14 cellular contexts compared by ENCODE assay signal in genomic region chr11:120645639-120646038, GRCh38.
DNase-seq lines count a peak whose midpoint lies in the region; TF ChIP-seq lines count a peak whose summit lies in the region.
"Had no signal": no experiment of that assay in that cellular context is flagged by ENCODE, and none has a peak within 500 bp of the region (broad histone marks: within the 10 kb centered on the region; RNA-seq: fewer than 3 reads in every experiment).

No MANE protein-coding gene starts in this region.

- H3K9me3 ChIP-seq in BE2C = no peaks in the 10 kb centered on the region
- H3K9me3 ChIP-seq: body of pancreas had no signal

- DNase-seq in EH (ENCODE audit: low read depth) (peak; percentile 17), NCI-H2081 treated with DMSO at 0.1 percent for 48 hours (lab: John Stamatoyannopoulos, UW) (peak; percentile 35), choroid plexus epithelial cell (ENCODE audit: low read depth) (peak; percentile 12), BE2C (no peak), AML-193 (lab: John Stamatoyannopoulos, UW) (no peak)
- DNase-seq in central memory CD4-positive, alpha-beta T cell = no peak
- no peak for DNase-seq in stimulated activated CD4-positive, alpha-beta T cell treated with anti-CD3 and anti-CD28 coated beads, Interleukin-1b, Interleukin-23, amount 100 ng/mL, for 48 hours
- DNase-seq: activated CD4-positive, CD25-positive, alpha-beta regulatory T cell treated with anti-CD3 and anti-CD28 coated beads, Interleukin-2, amount 50 U/mL, for 72 hours; C1 segment of cervical spinal cord; immature natural killer cell; NCI-H526 treated with DMSO at 0.1 percent for 48 hours had no signal

- no peaks in the 10 kb centered on the region for H3K36me3 Mint-ChIP-seq in nephron (ENCODE audit: low read depth)

- peaks cover 68% of the 10 kb centered on the region for H3K27me3 Mint-ChIP-seq in nephron (ENCODE audit: low read depth)

- peaks cover 7% of the 10 kb centered on the region; the same call in 1 of the 2 replicates for H3K4me1 ChIP-seq in BE2C
- H3K4me1 ChIP-seq: body of pancreas had no signal

- peaks cover 6% of the 10 kb centered on the region for H3K4me1 Mint-ChIP-seq in nephron
- H3K4me1 Mint-ChIP-seq: immature natural killer cell had no signal

- no peaks in the 10 kb centered on the region for H3K9me3 Mint-ChIP-seq in nephron
- H3K9me3 Mint-ChIP-seq: immature natural killer cell had no signal

- TF ChIP-seq CTCF in choroid plexus epithelial cell (conservative IDR thresholded peaks at IDR 0.05; ENCODE audit: low read depth, low read length) (no peak), nephron (IDR thresholded peaks at IDR 0.05; ENCODE audit: unreplicated experiment in 3 of 3) (no peak), BE2C (IDR thresholded peaks at IDR 0.05; ENCODE audit: low read depth, low read length) (no peak)

- H3K27me3 ChIP-seq in BE2C = no peaks in the 10 kb centered on the region
- H3K27me3 ChIP-seq: body of pancreas had no signal

- H3K4me3 Mint-ChIP-seq in nephron = no peak overlapping the region
- H3K4me3 Mint-ChIP-seq: immature natural killer cell had no signal

- peak overlapping the region in 2 of 3 experiments; percentile 2 to 55 for H3K27ac Mint-ChIP-seq in nephron
- H3K27ac Mint-ChIP-seq: immature natural killer cell had no signal

- no peak overlapping the region for H3K4me3 ChIP-seq in choroid plexus epithelial cell (ENCODE audit: low read depth, low read length)
- H3K4me3 ChIP-seq in BE2C (ENCODE audit: low read depth, low read length) = no peak overlapping the region
- H3K4me3 ChIP-seq: body of pancreas, K562 had no signal

- H3K36me3 ChIP-seq in BE2C = no peaks in the 10 kb centered on the region

Comparison
In these comparisons a context has a peak if more than half of its experiments do, and no peak if none do; other contexts are left out.
1. DNase-seq: peak in EH (single experiment), NCI-H2081 treated with DMSO at 0.1 percent for 48 hours (single experiment) and choroid plexus epithelial cell (single experiment); none in central memory CD4-positive, alpha-beta T cell (single experiment), stimulated activated CD4-positive, alpha-beta T cell treated with anti-CD3 and anti-CD28 coated beads, Interleukin-1b, Interleukin-23, amount 100 ng/mL, for 48 hours (single experiment), BE2C (single experiment) and AML-193 (0 of 2).